Comparison of ENCODE assay signal across 20 cellular contexts in the genomic region with DNA sequence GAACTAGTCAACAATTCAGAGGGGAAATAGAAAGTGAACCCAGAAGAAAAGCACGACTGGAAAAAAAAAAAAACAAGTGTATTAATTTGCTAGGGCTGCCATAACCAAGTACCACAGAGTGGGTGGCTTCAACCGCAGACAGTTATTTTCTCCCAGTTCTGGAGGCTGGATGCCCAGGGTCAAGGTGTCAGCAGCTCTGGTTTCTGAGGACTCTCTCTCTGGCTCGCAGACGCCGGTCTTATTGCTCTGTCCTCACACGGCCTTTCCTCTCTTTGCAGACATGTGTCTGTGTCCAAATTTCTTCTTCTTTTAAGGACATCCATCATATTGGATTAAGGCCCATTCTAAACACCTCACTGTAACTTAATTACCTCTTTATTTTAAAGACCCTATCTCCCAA.
"Had no signal": no experiment of that assay in that cellular context is flagged by ENCODE, and none has a peak within 500 bp of the region (broad histone marks: within the 10 kb centered on the region; RNA-seq: fewer than 3 reads in every experiment).

No MANE protein-coding gene starts in this region.

- H3K4me3 Mint-ChIP-seq: effector memory CD8-positive, alpha-beta T cell; memory B cell; naive B cell; natural killer cell treated with Interleukin-12 subunit alpha and Interleukin-12 subunit beta and Interleukin-15 and Interleukin-18, amount 100 ng/mL, for 72 hours; neural crest cell; stimulated activated naive B cell treated with anti-CD40 and anti-IgM and Interleukin-4, amounts not matched to agents 10 μg/mL and 1 μg/mL and 100 μg/mL, for 72 hours; stimulated activated naive CD8-positive, alpha-beta T cell treated with anti-CD3 and anti-CD28 coated beads, Interleukin-15, Interleukin-2, amounts not matched to agents 100 ng/mL and 50 ng/mL, for 24 hours had no signal

- DNase-seq: cortex of kidney; effector memory CD8-positive, alpha-beta T cell; erythroblast; naive B cell; right cardiac atrium; sigmoid colon; stimulated activated CD4-positive, alpha-beta T cell treated with anti-CD3 and anti-CD28 coated beads, Interleukin-4, amount 100 ng/mL, for 4 hours; stimulated activated naive B cell treated with anti-CD40 and anti-IgM and Interleukin-4, amounts not matched to agents 10 μg/mL and 1 μg/mL and 100 μg/mL, for 72 hours; upper lobe of right lung had no signal

- H3K27ac Mint-ChIP-seq: memory B cell; naive B cell; natural killer cell treated with Interleukin-12 subunit alpha and Interleukin-12 subunit beta and Interleukin-15 and Interleukin-18, amount 100 ng/mL, for 72 hours; stimulated activated naive B cell treated with anti-CD40 and anti-IgM and Interleukin-4, amounts not matched to agents 10 μg/mL and 1 μg/mL and 100 μg/mL, for 72 hours; stimulated activated naive CD8-positive, alpha-beta T cell treated with anti-CD3 and anti-CD28 coated beads, Interleukin-15, Interleukin-2, amounts not matched to agents 100 ng/mL and 50 ng/mL, for 24 hours had no signal

- H3K9me3 ChIP-seq: neutrophil, prostate gland, sigmoid colon, thoracic aorta, upper lobe of right lung, vagina had no signal

- H3K27ac ChIP-seq: neutrophil, parathyroid adenoma, prostate gland, sigmoid colon, thoracic aorta, tibial nerve, upper lobe of right lung, vagina had no signal

- H3K9me3 Mint-ChIP-seq: effector memory CD8-positive, alpha-beta T cell; natural killer cell treated with Interleukin-12 subunit alpha and Interleukin-12 subunit beta and Interleukin-15 and Interleukin-18, amount 100 ng/mL, for 72 hours; stimulated activated naive CD8-positive, alpha-beta T cell treated with anti-CD3 and anti-CD28 coated beads, Interleukin-15, Interleukin-2, amounts not matched to agents 100 ng/mL and 50 ng/mL, for 24 hours had no signal

- H3K4me1 Mint-ChIP-seq: neural crest cell had no signal

- H3K36me3 ChIP-seq: neutrophil, prostate gland, sigmoid colon, thoracic aorta, tibial nerve, upper lobe of right lung, vagina had no signal

- H3K4me3 ChIP-seq: lung, prostate gland, sigmoid colon, thoracic aorta, tibial nerve, upper lobe of right lung, vagina had no signal

- H3K36me3 Mint-ChIP-seq: naive B cell; natural killer cell treated with Interleukin-12 subunit alpha and Interleukin-12 subunit beta and Interleukin-15 and Interleukin-18, amount 100 ng/mL, for 72 hours had no signal

- H3K4me1 ChIP-seq: parathyroid adenoma, prostate gland, sigmoid colon, tibial nerve, upper lobe of right lung, vagina had no signal
